Comparison of ENCODE assay signal across 3 cellular contexts in genomic region chr7:780056-780455, GRCh38.
TF ChIP-seq lines count a peak whose summit lies in the region.

No MANE protein-coding gene starts in this region.

TF ChIP-seq in SK-N-SH, 30 proteins besides CTCF, POLR2A, EP300 and RAD21:
- TF ChIP-seq MEF2A (IDR thresholded peaks at IDR 0.05; ENCODE audit: borderline replicate concordance, low read depth) (no peak), TEAD4 (IDR thresholded peaks at IDR 0.05; ENCODE audit: borderline replicate concordance, insufficient read depth) (no peak), MXI1 (IDR thresholded peaks at IDR 0.05; ENCODE audit: low read depth, low read length) (no peak), SIN3A (IDR thresholded peaks at IDR 0.05; ENCODE audit: borderline replicate concordance, low read depth, low read length) (no peak), CHD2 (IDR thresholded peaks at IDR 0.05; ENCODE audit: low read length, partially characterized antibody) (no peak), FOSL2 (IDR thresholded peaks at IDR 0.05; ENCODE audit: borderline replicate concordance, low read depth) (no peak), REST (IDR thresholded peaks at IDR 0.05; ENCODE audit: low read depth, low read length) (no peak), RFX5 (IDR thresholded peaks at IDR 0.05; ENCODE audit: low read length) (no peak), PBX3 (IDR thresholded peaks at IDR 0.05) (no peak), GABPA (IDR thresholded peaks at IDR 0.05; ENCODE audit: low read depth) (no peak), MAX (IDR thresholded peaks at IDR 0.05; ENCODE audit: low read depth) (no peak), GATA2 (CRISPR knock-in tag; IDR thresholded peaks at IDR 0.05) (no peak)

TF ChIP-seq in SK-N-SH treated with all-trans-retinoic acid at 6 μM for 48 hours, 23 proteins besides CTCF, POLR2A, EP300 and RAD21:
- no peak for TF ChIP-seq ESRRG (CRISPR knock-in tag; IDR thresholded peaks at IDR 0.05)
- no peak for TF ChIP-seq PPARA (CRISPR knock-in tag; IDR thresholded peaks at IDR 0.05; ENCODE audit: borderline replicate concordance)
- TF ChIP-seq GLIS3 (CRISPR knock-in tag; IDR thresholded peaks at IDR 0.05): no peak
- TF ChIP-seq TSHZ2 (CRISPR knock-in tag; IDR thresholded peaks at IDR 0.05): no peak
- TF ChIP-seq ZNF8 (CRISPR knock-in tag; IDR thresholded peaks at IDR 0.05): no peak
- TF ChIP-seq TOX (CRISPR knock-in tag; IDR thresholded peaks at IDR 0.05; ENCODE audit: borderline replicate concordance): no peak
- no peak for TF ChIP-seq PATZ1 (CRISPR knock-in tag; IDR thresholded peaks at IDR 0.05; ENCODE audit: borderline replicate concordance)
- TF ChIP-seq ZFP30 (CRISPR knock-in tag; IDR thresholded peaks at IDR 0.05): no peak
- no peak for TF ChIP-seq BACH2 (CRISPR knock-in tag; IDR thresholded peaks at IDR 0.05; ENCODE audit: borderline replicate concordance)
- no peak for TF ChIP-seq POU6F1 (CRISPR knock-in tag; IDR thresholded peaks at IDR 0.05; ENCODE audit: borderline replicate concordance, low read depth)
- TF ChIP-seq CSDC2 (CRISPR knock-in tag; IDR thresholded peaks at IDR 0.05): no peak
- no peak for TF ChIP-seq ZFP3 (CRISPR knock-in tag; IDR thresholded peaks at IDR 0.05)
- TF ChIP-seq CSRNP3 (CRISPR knock-in tag; IDR thresholded peaks at IDR 0.05): no peak
- TF ChIP-seq SNAI2 (CRISPR knock-in tag; IDR thresholded peaks at IDR 0.05): no peak

TF ChIP-seq in endothelial cell of umbilical vein, 7 proteins besides CTCF, POLR2A, EP300 and RAD21:
- TF ChIP-seq FOS (IDR thresholded peaks at IDR 0.05; ENCODE audit: borderline replicate concordance, insufficient read depth, low read length): no peak
- no peak for TF ChIP-seq EZH2 (IDR thresholded peaks at IDR 0.05; ENCODE audit: borderline replicate concordance, low read depth, low read length, severe bottlenecking)
- TF ChIP-seq GATA2 (IDR thresholded peaks at IDR 0.05; ENCODE audit: insufficient read depth, insufficient read length, low read depth, low read length): no peak
- no peak for TF ChIP-seq POLR2AphosphoS5 (IDR thresholded peaks at IDR 0.05; ENCODE audit: insufficient read depth, low read depth, low read length)
- no peak for TF ChIP-seq MAX (IDR thresholded peaks at IDR 0.05; ENCODE audit: insufficient read depth, insufficient read length)
- no peak for TF ChIP-seq MYC (IDR thresholded peaks at IDR 0.05; ENCODE audit: low read depth, low read length)
- TF ChIP-seq JUN (IDR thresholded peaks at IDR 0.05; ENCODE audit: borderline replicate concordance, insufficient read depth, insufficient read length, low read depth): no peak
